15 cellular contexts compared by ENCODE assay signal in genomic region chr14:105155071-105155651, GRCh38. TPM values are rescaled to one million over a fixed set of nuclear protein-coding genes. Genes with fewer than 3 reads are reported as not detected.
DNase-seq lines count a peak whose midpoint lies in the region; ATAC-seq and TF ChIP-seq lines count a peak whose summit lies in the region.
"Had no signal": no experiment of that assay in that cellular context is flagged by ENCODE, and none has a peak within 500 bp of the region (broad histone marks: within the 10 kb centered on the region; RNA-seq: fewer than 3 reads in every experiment).

No MANE protein-coding gene starts in this region.

- 68 to 91% (median 81%) methylated on average over 17 to 24 of the region's 24 CpGs for WGBS in heart left ventricle, 4 donors
- 85 to 86% methylated on average over 24 of the region's 24 CpGs for WGBS in aorta, 2 donors

- H3K27me3 ChIP-seq in heart left ventricle (no peaks in the 10 kb centered on the region), aorta (ENCODE audit: control insufficient read depth in 1 of 2, insufficient read depth in 2 of 2, low read length in 1 of 2) (no peaks in the 10 kb centered on the region)

- no peak overlapping the region for H3K4me3 ChIP-seq in heart left ventricle
- no peak overlapping the region for H3K4me3 ChIP-seq in aorta (ENCODE audit: low read length in 2 of 2)
- H3K4me3 ChIP-seq: GM12878, K562, PC-9 had no signal

- POLR2A ChIA-PET in RWPE1 (lab: Yijun Ruan, JAX; ENCODE audit: low non-redundant PET): no interaction called here

- DNase-seq in heart left ventricle (peak in 3 of 5 donors; percentile 18 to 55 (median 18)), left cardiac atrium (no peak), RWPE1 (ENCODE audit: low spot score) (no peak), left lobe of liver (ENCODE audit: low spot score) (no peak), aorta (peak; percentile 40 to 61), 8988T (no peak), cerebellum (ENCODE audit: low spot score) (no peak)
- DNase-seq in activated effector memory CD4-positive, alpha-beta T cell treated with anti-CD3 and anti-CD28 coated beads, Interleukin-2, amount 50 U/mL, for 16 hours: no peak
- DNase-seq: NCI-H1694 treated with DMSO at 0.1 percent for 48 hours, NCI-H345, PC-9, SHP77 treated with DMSO at 0.1 percent for 48 hours had no signal

- no peak for TF ChIP-seq POLR2A in heart left ventricle (IDR thresholded peaks at IDR 0.05)

- peaks cover 6 to 43% (median 25%) of the 10 kb centered on the region in 12 donors for H3K4me1 ChIP-seq in heart left ventricle
- H3K4me1 ChIP-seq in aorta (ENCODE audit: control insufficient read depth in 1 of 2, insufficient read depth in 2 of 2, low read length in 2 of 2): no peaks in the 10 kb centered on the region

- ATAC-seq in heart left ventricle (no peak), left cardiac atrium (no peak), left lobe of liver (peak; percentile 78), aorta (ENCODE audit: low FRiP score) (no peak)
- ATAC-seq: GM12878, K562 had no signal

- no peak for TF ChIP-seq CTCF in heart left ventricle (IDR thresholded peaks at IDR 0.05)
- TF ChIP-seq CTCF in RWPE1 (conservative IDR thresholded peaks at IDR 0.05; ENCODE audit: low read depth): no peak

- peaks cover 0 to 22% (median 0%) of the 10 kb centered on the region in 9 donors for H3K36me3 ChIP-seq in heart left ventricle
- no peaks in the 10 kb centered on the region for H3K36me3 ChIP-seq in aorta (ENCODE audit: control insufficient read depth in 1 of 2, insufficient read depth in 2 of 2, low read length in 1 of 2)

- CTCF ChIA-PET in RWPE1 (lab: Yijun Ruan, JAX): interaction anchor here (0.6 to 1.0 kb wide), 4 partner anchors 65 to 1072 kb away, joined by 3 to 4 read pairs (median 4); no protein-coding TSS in a partner anchor

- H3K27ac ChIP-seq in heart left ventricle (peak overlapping the region in 5 of 12 donors; percentile 10 to 88 (median 64)), RWPE1 (peak overlapping the region; percentile 32), aorta (ENCODE audit: low read depth in 1 of 2, low read length in 2 of 2) (no peak overlapping the region)
- H3K27ac ChIP-seq: HL-60, PC-9 had no signal

- H3K9me3 ChIP-seq in heart left ventricle (no peaks in the 10 kb centered on the region), aorta (ENCODE audit: control insufficient read depth, low read length) (no peaks in the 10 kb centered on the region)

- intact Hi-C loops in heart left ventricle (cut with DNase I) (loop anchor here in 1 of 10 donors (10.0 kb wide), 1 partner anchor 60 kb away; no protein-coding TSS in a partner anchor), left cardiac atrium (cut with DNase I) (no loop called here), aorta (cut with DNase I) (no loop called here)

RNA-seq across cellular contexts. Expression of gene JAG2, which starts 13.4 kb away (rescaled TPM):
- total RNA-seq in heart left ventricle (10 to 100 TPM; 20.4 to 62.4 (median 28.6) TPM), left cardiac atrium (10 to 100 TPM; 22.4 to 25.5 TPM), left lobe of liver (1.3 TPM), aorta (10 to 100 TPM; 15.0 to 32.1 TPM), cerebellum (16.8 TPM)
- polyA plus RNA-seq in heart left ventricle (10 to 100 TPM; 19.1 to 25.2 TPM), aorta (1 to 10 TPM in 1 of 2 donors, under 1 TPM in 1; 0.13 to 1.1 TPM)

RNA-seq across cellular contexts. Expression of gene NUDT14, which starts 26.0 kb away (rescaled TPM):
- total RNA-seq in heart left ventricle (10 to 100 TPM; 16.7 to 48.9 (median 23.8) TPM), left cardiac atrium (10 to 100 TPM; 25.9 to 29.1 TPM), left lobe of liver (11.5 TPM), aorta (10 to 100 TPM; 13.3 to 29.9 TPM), cerebellum (9.7 TPM)
- polyA plus RNA-seq in heart left ventricle (10 to 100 TPM; 14.3 to 29.6 TPM), aorta (10 to 100 TPM in 1 of 2 donors, 1 to 10 TPM in 1; 6.1 to 10.0 TPM)

Comparison
In these comparisons a context has a peak if more than half of its experiments do, and no peak if none do; other contexts are left out.
1. DNase-seq: peak in heart left ventricle (3 of 5) and aorta (2 of 2); none in left cardiac atrium (single experiment), RWPE1 (single experiment), left lobe of liver (single experiment), 8988T (single experiment), activated effector memory CD4-positive, alpha-beta T cell treated with anti-CD3 and anti-CD28 coated beads, Interleukin-2, amount 50 U/mL, for 16 hours (single experiment) and cerebellum (single experiment).